In the genomic region with DNA sequence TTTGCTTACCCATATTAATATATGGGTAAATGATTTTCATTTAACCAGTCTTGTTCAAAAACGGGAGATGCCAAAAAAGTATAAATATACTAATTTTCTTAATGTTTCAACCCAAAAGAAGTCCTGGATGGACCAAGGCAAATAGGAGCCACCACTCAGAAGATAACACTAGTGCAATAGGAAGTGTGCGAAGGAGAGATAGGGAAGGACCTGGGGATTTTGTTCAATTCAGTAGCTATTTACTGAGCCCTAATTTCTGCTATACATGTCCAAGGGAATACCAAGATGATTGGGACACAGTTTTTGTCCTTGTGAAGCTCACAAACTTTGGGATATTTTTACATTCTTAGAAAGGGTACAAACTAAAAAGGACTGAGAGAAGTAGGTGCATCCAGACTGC, we compare ENCODE assay signal across 9 cellular contexts. TPM values are rescaled to one million over a fixed set of nuclear protein-coding genes. Genes with fewer than 3 reads are reported as not detected.
DNase-seq lines count a peak whose midpoint lies in the region; ATAC-seq and TF ChIP-seq lines count a peak whose summit lies in the region.
"Had no signal": no experiment of that assay in that cellular context is flagged by ENCODE, and none has a peak within 500 bp of the region (broad histone marks: within the 10 kb centered on the region; RNA-seq: fewer than 3 reads in every experiment).

No MANE protein-coding gene starts in this region.

- 40 to 43% methylated on average over 2 of the region's 2 CpGs for WGBS in testis, 2 donors
- 56 to 75% (median 59%) methylated on average over 2 of the region's 2 CpGs for WGBS in spleen, 5 donors

- peaks cover 35% of the 10 kb centered on the region for H3K36me3 Mint-ChIP-seq in activated T-cell treated with anti-CD3 and anti-CD28 coated beads, Interleukin-2, amount 50 U/mL, for 24 hours (ENCODE audit: low read depth)
- H3K36me3 Mint-ChIP-seq in activated B cell treated with CpG ODN at 0.5 μM for 24 hours (ENCODE audit: low read depth) (peaks cover 9% of the 10 kb centered on the region), glutamatergic neuron (ENCODE audit: unreplicated experiment) (no peaks in the 10 kb centered on the region)

- peaks cover 3% of the 10 kb centered on the region for H3K36me3 ChIP-seq in testis (ENCODE audit: low read depth, missing control alignments)
- peaks cover 0 to 6% (median 0%) of the 10 kb centered on the region in 6 donors for H3K36me3 ChIP-seq in spleen

- H3K27me3 ChIP-seq in testis: no peaks in the 10 kb centered on the region
- no peaks in the 10 kb centered on the region for H3K27me3 ChIP-seq in spleen (replicated peaks in 1 of 7)

- H3K27me3 Mint-ChIP-seq in activated T-cell treated with anti-CD3 and anti-CD28 coated beads, Interleukin-2, amount 50 U/mL, for 24 hours: no peaks in the 10 kb centered on the region
- H3K27me3 Mint-ChIP-seq in activated B cell treated with CpG ODN at 0.5 μM for 24 hours: no peaks in the 10 kb centered on the region
- peaks cover 3% of the 10 kb centered on the region for H3K27me3 Mint-ChIP-seq in glutamatergic neuron (ENCODE audit: unreplicated experiment)

- no peak for DNase-seq in activated T-cell treated with anti-CD3 and anti-CD28 coated beads, Interleukin-2, amount 50 U/mL, for 24 hours
- DNase-seq in activated T-cell treated with anti-CD3 and anti-CD28 coated beads for 4 hours: no peak
- no peak for DNase-seq in activated B cell treated with CpG ODN at 0.5 μM for 24 hours
- DNase-seq in glutamatergic neuron: no peak
- no peak for DNase-seq in testis
- no peak for DNase-seq in spleen
- no peak for DNase-seq in glomerular visceral epithelial cell (ENCODE audit: extremely low spot score)
- DNase-seq: effector memory CD4-positive, alpha-beta T cell had no signal

- CTCF ChIA-PET in activated B cell treated with CpG ODN at 0.5 μM for 24 hours (lab: Charles Lee): no interaction called here

- peak overlapping the region; percentile 87 to 89 for H3K27ac ChIP-seq in testis
- peak overlapping the region in 3 of 8 donors; percentile 28 to 91 (median 85) for H3K27ac ChIP-seq in spleen

- intact Hi-C loops in activated B cell treated with CpG ODN at 0.5 μM for 24 hours (cut with micrococcal nuclease): loop anchor here (2.0 kb wide), 1 partner anchor 391 kb away; the partner anchor contains the start of gene LDHB
- intact Hi-C loops in testis (cut with DNase I; ENCODE audit: low total_unique reads): no loop called here
- intact Hi-C loops in spleen (cut with DNase I; ENCODE audit: low total_unique reads): no loop called here

- peaks cover 57% of the 10 kb centered on the region for H3K4me1 Mint-ChIP-seq in activated T-cell treated with anti-CD3 and anti-CD28 coated beads, Interleukin-2, amount 50 U/mL, for 24 hours (ENCODE audit: low read depth)
- H3K4me1 Mint-ChIP-seq in activated B cell treated with CpG ODN at 0.5 μM for 24 hours (peaks cover 15% of the 10 kb centered on the region), glutamatergic neuron (ENCODE audit: low read depth, unreplicated experiment) (peaks cover 15% of the 10 kb centered on the region)

- H3K4me3 Mint-ChIP-seq in activated T-cell treated with anti-CD3 and anti-CD28 coated beads, Interleukin-2, amount 50 U/mL, for 24 hours: peak overlapping the region; percentile 96
- H3K4me3 Mint-ChIP-seq in activated B cell treated with CpG ODN at 0.5 μM for 24 hours: peak overlapping the region; percentile 36
- peak overlapping the region; percentile 96 for H3K4me3 Mint-ChIP-seq in glutamatergic neuron (ENCODE audit: unreplicated experiment)

- POLR2A ChIA-PET in activated B cell treated with CpG ODN at 0.5 μM for 24 hours (lab: Charles Lee): no interaction called here

- no peak for ATAC-seq in activated B cell treated with CpG ODN at 0.5 μM for 24 hours (ENCODE audit: low read depth)
- no peak for ATAC-seq in HG03457 (IDR thresholded peaks at IDR 0.05; ENCODE audit: unreplicated experiment)

- no peak overlapping the region for H3K27ac Mint-ChIP-seq in activated T-cell treated with anti-CD3 and anti-CD28 coated beads, Interleukin-2, amount 50 U/mL, for 24 hours
- H3K27ac Mint-ChIP-seq in activated B cell treated with CpG ODN at 0.5 μM for 24 hours: no peak overlapping the region
- no peak overlapping the region for H3K27ac Mint-ChIP-seq in glutamatergic neuron (ENCODE audit: unreplicated experiment)

- H3K4me1 ChIP-seq in testis (peaks cover 21% of the 10 kb centered on the region), spleen (peaks cover 0 to 42% (median 25%) of the 10 kb centered on the region in 6 donors)

- H3K9me3 Mint-ChIP-seq in activated T-cell treated with anti-CD3 and anti-CD28 coated beads, Interleukin-2, amount 50 U/mL, for 24 hours: no peaks in the 10 kb centered on the region
- H3K9me3 Mint-ChIP-seq in activated B cell treated with CpG ODN at 0.5 μM for 24 hours: no peaks in the 10 kb centered on the region
- H3K9me3 Mint-ChIP-seq in glutamatergic neuron (ENCODE audit: unreplicated experiment): peaks cover 2% of the 10 kb centered on the region

- H3K9me3 ChIP-seq in testis (no peaks in the 10 kb centered on the region), spleen (no peaks in the 10 kb centered on the region)

- no peak for TF ChIP-seq CTCF in activated B cell treated with CpG ODN at 0.5 μM for 24 hours (IDR thresholded peaks at IDR 0.05)
- TF ChIP-seq CTCF in glutamatergic neuron (IDR thresholded peaks at IDR 0.05; ENCODE audit: partially characterized antibody, unreplicated experiment): no peak
- no peak for TF ChIP-seq CTCF in testis (IDR thresholded peaks at IDR 0.05)
- TF ChIP-seq CTCF in spleen (IDR thresholded peaks at IDR 0.05 in 8 of 11, conservative IDR thresholded peaks at IDR 0.05 in 3 of 11): no peak

- peak overlapping the region; percentile 88 to 94 for H3K4me3 ChIP-seq in testis
- H3K4me3 ChIP-seq in spleen: peak overlapping the region in 2 of 8 donors; percentile 91 to 100

- TF ChIP-seq POLR2A in testis (IDR thresholded peaks at IDR 0.05) (no peak), spleen (IDR thresholded peaks at IDR 0.05) (no peak)

RNA-seq across cellular contexts. Expression of gene CMAS, which starts 1.5 kb away (rescaled TPM):
- 15.8 and 16.2 TPM in 2 replicates for total RNA-seq in activated B cell treated with CpG ODN at 0.5 μM for 24 hours
- 47.9 TPM for total RNA-seq in glutamatergic neuron (ENCODE audit: unreplicated experiment)
- total RNA-seq in testis: 100 to 1,000 TPM; 119 to 130 TPM
- 131 TPM for polyA plus RNA-seq in testis (ENCODE audit: insufficient read depth, low read depth, low replicate concordance)
- 10 to 100 TPM; 21.6 to 28.8 (median 26.4) TPM for total RNA-seq in spleen
- 10 to 100 TPM; 18.7 to 30.7 (median 24.3) TPM for polyA plus RNA-seq in spleen

Comparison
In these comparisons a context has a peak if more than half of its experiments do, and no peak if none do; other contexts are left out.
1. H3K4me3 Mint-ChIP-seq: peak in every context shown above with its lines; median percentile 96 in activated T-cell treated with anti-CD3 and anti-CD28 coated beads, Interleukin-2, amount 50 U/mL, for 24 hours; 96 in glutamatergic neuron; 36 in activated B cell treated with CpG ODN at 0.5 μM for 24 hours.